ENCODE assay signal across 25 cellular contexts in the genomic region with DNA sequence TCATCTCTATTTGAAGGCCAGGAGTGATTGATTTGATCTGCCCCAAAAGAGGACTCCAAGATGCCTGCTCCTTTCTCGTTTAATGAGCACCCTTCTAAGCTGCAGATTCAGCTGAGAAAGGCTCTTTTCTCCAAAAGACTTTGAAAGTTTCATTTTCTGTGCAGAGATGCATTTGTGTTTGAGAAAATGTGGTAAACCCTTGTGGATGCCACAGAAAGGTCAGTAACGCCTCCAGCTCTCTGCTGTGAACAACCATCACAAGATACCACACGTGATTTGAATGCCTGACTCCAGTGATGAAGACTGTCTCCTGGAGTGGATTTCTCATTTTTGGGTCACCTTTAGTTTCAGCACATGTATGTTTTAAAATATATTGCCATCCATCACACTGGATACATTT. TPM values are rescaled to one million over a fixed set of nuclear protein-coding genes. Genes with fewer than 3 reads are reported as not detected.
DNase-seq lines count a peak whose midpoint lies in the region; ATAC-seq and TF ChIP-seq lines count a peak whose summit lies in the region.
"Had no signal": no experiment of that assay in that cellular context is flagged by ENCODE, and none has a peak within 500 bp of the region (broad histone marks: within the 10 kb centered on the region; RNA-seq: fewer than 3 reads in every experiment).

No MANE protein-coding gene starts in this region.

- H3K27me3 ChIP-seq in GM23248 (replicated peaks; ENCODE audit: insufficient read depth) (no peaks in the 10 kb centered on the region), sigmoid colon (no peaks in the 10 kb centered on the region)

- H3K4me1 ChIP-seq in GM23248 (ENCODE audit: insufficient read depth) (no peaks in the 10 kb centered on the region), sigmoid colon (no peaks in the 10 kb centered on the region)
- H3K4me1 ChIP-seq: SJCRH30 had no signal

- H3K9me2 ChIP-seq in GM23248 (ENCODE audit: insufficient read depth): no peaks in the 10 kb centered on the region

- H3K9me3 ChIP-seq in GM23248 (ENCODE audit: low read depth) (no peaks in the 10 kb centered on the region), sigmoid colon (no peaks in the 10 kb centered on the region)
- H3K9me3 ChIP-seq: SJCRH30 had no signal

- TF ChIP-seq CTCF in choroid plexus epithelial cell (conservative IDR thresholded peaks at IDR 0.05; ENCODE audit: low read depth, low read length) (no peak), sigmoid colon (IDR thresholded peaks at IDR 0.05) (no peak)

- WGBS in GM23248 (ENCODE audit: low coverage in 1 of 2, low lambda C conversion rate in 2 of 2, missing lambda C conversion rate in 2 of 2), 2 experiments: 23 to 24% methylated on average over 3 of the region's 3 CpGs
- 70 to 74% methylated on average over 3 of the region's 3 CpGs for WGBS in sigmoid colon, 2 donors

- H3K27ac ChIP-seq in GM23248 (no peak overlapping the region), sigmoid colon (no peak overlapping the region)
- H3K27ac ChIP-seq: PC-9, SJCRH30 had no signal

- no peaks in the 10 kb centered on the region for H4K20me1 ChIP-seq in GM23248 (ENCODE audit: insufficient read depth)

- no peak for TF ChIP-seq EP300 in sigmoid colon (IDR thresholded peaks at IDR 0.05)

- no peak overlapping the region for H3K4me3 ChIP-seq in GM23248
- no peak overlapping the region for H3K4me3 ChIP-seq in choroid plexus epithelial cell (ENCODE audit: low read depth, low read length)
- no peak overlapping the region for H3K4me3 ChIP-seq in sigmoid colon
- H3K4me3 ChIP-seq: GM23338, PC-9, SJCRH30 had no signal

- H3K4me2 ChIP-seq in GM23248 (ENCODE audit: unreplicated experiment): no peak overlapping the region
- H3K4me2 ChIP-seq: GM23338, PC-9 had no signal

- DNase-seq in GM03348 (ENCODE audit: low spot score) (peak; percentile 15), GM23248 (peak; percentile 7), choroid plexus epithelial cell (ENCODE audit: low read depth) (peak; percentile 34), NCI-H1694 treated with DMSO at 0.1 percent for 48 hours (lab: John Stamatoyannopoulos, UW) (no peak), sigmoid colon (no peak)
- DNase-seq in stimulated activated naive CD4-positive, alpha-beta T cell treated with Interleukin-2 at 50 U/mL for 16 hours (lab: John Stamatoyannopoulos, UW): no peak
- no peak for DNase-seq in stimulated activated CD4-positive, alpha-beta T cell treated with anti-CD3 and anti-CD28 coated beads, Interleukin-2, amount 100 ng/mL, for 24 hours
- DNase-seq: 8988T; ACHN; CD4-positive, CD25-positive, alpha-beta regulatory T cell; H9; Karpas-422; NCI-H1105; NCI-H1436 treated with DMSO at 0.1 percent for 48 hours; NCI-H1930; NCI-H446 treated with DMSO at 0.1 percent for 48 hours; NCI-H526; NCI-H82; PC-9; SJCRH30; T-helper 2 cell had no signal

- H3F3A ChIP-seq in GM23248 (ENCODE audit: insufficient read depth): no peaks in the 10 kb centered on the region

- H3K36me3 ChIP-seq in GM23248 (ENCODE audit: low read depth) (no peaks in the 10 kb centered on the region), sigmoid colon (no peaks in the 10 kb centered on the region)
- H3K36me3 ChIP-seq: SJCRH30 had no signal

- no peak overlapping the region for H2AFZ ChIP-seq in GM23248
- H2AFZ ChIP-seq: GM23338, PC-9 had no signal

- TF ChIP-seq POLR2A in sigmoid colon (IDR thresholded peaks at IDR 0.05): no peak

- no peaks in the 10 kb centered on the region for H3K79me2 ChIP-seq in GM23248 (ENCODE audit: insufficient read depth)

- intact Hi-C loops in sigmoid colon (cut with DNase I): no loop called here

- no peak overlapping the region for H3K9ac ChIP-seq in GM23248

- in situ Hi-C loops in GM23248 (cut with MboI): no loop called here

- ATAC-seq in HG03520 (IDR thresholded peaks at IDR 0.05; ENCODE audit: unreplicated experiment): peak; percentile 80
- ATAC-seq: GM23338, Right ventricle myocardium inferior had no signal

RNA-seq across cellular contexts. Expression of gene CCDC85A, which starts 35.0 kb away (rescaled TPM):
- 4.2 and 9.9 TPM in 2 replicates for total RNA-seq in GM23248 (2014; rRNA removed; shearing (Covaris generic))
- 1.6 TPM in 2 replicates for polyA plus RNA-seq in GM23248 (2016; fragmentation: Nextera tagmentation; extraction: Ambion mirVana)
- 1 to 10 TPM; 1.9 to 8.2 (median 3.5) TPM for total RNA-seq in sigmoid colon
- polyA plus RNA-seq in sigmoid colon: under 1 TPM in 1 of 3 donors, not detected in 2; 0.58 TPM
- total RNA-seq: CD4-positive, CD25-positive, alpha-beta regulatory T cell; PC-9; RPMI7951; SJCRH30 had no signal
- polyA plus RNA-seq: CD4-positive, CD25-positive, alpha-beta regulatory T cell had no signal

Comparison
In these comparisons a context has a peak if more than half of its experiments do, and no peak if none do; other contexts are left out.
1. DNase-seq: peak in GM03348 (single experiment), GM23248 (single experiment) and choroid plexus epithelial cell (single experiment); none in stimulated activated naive CD4-positive, alpha-beta T cell treated with Interleukin-2 at 50 U/mL for 16 hours (single experiment), NCI-H1694 treated with DMSO at 0.1 percent for 48 hours (single experiment), sigmoid colon (single experiment) and stimulated activated CD4-positive, alpha-beta T cell treated with anti-CD3 and anti-CD28 coated beads, Interleukin-2, amount 100 ng/mL, for 24 hours (0 of 2).